Comparison of ENCODE assay signal across 11 cellular contexts in the genomic region with DNA sequence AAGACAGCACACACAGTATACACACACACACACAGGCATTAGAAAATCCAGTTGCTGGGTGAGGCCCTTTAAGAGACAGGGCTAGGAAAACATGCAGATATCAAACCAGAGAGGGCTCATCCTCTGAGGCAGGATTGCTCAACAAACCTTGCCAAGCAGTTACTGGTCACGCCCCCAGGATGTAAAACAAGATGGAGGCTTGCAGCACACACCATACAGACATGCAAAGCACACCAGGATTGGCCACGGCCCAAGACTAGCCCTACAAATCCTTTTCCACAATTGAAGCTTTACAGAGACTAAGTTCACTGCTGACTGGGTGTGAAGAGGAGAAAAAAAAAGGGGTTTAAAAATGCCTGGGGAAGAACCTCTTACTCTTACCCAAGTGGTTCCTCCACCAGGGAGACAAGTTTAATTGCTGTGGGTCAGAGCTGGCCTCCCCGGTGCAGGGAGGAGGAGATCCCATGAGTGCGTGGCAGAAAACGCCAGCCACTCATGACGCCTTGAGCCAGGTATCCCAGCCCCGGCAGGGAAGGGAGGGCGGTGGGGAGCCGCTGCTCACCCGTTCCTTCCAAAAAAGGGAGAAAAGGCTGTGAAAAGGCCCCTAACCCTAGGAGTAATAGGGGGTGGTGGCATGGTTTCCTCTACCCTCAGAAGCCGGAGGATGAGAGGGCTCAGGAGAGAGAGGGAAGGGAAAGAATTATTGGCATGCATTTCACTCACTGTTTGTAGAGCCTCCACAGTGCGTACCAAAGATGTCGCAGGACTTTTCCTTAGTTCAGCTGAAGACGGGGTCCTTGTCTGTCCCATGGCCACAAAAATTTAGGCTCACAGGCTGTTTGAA.
DNase-seq lines count a peak whose midpoint lies in the region; ATAC-seq and TF ChIP-seq lines count a peak whose summit lies in the region.
"Had no signal": no experiment of that assay in that cellular context is flagged by ENCODE, and none has a peak within 500 bp of the region (broad histone marks: within the 10 kb centered on the region; RNA-seq: fewer than 3 reads in every experiment).

No MANE protein-coding gene starts in this region.

- no peaks in the 10 kb centered on the region for H3K9me3 Mint-ChIP-seq in MCF 10A (ENCODE audit: unreplicated experiment)
- H3K9me3 Mint-ChIP-seq: brain; T-helper 1 cell treated with Interleukin-12 subunit alpha and Interleukin-12 subunit beta and Interleukin-4 antibody, amounts not matched to agents 30 μg/mL and 1 μg/mL, for 36 hours had no signal

- no peaks in the 10 kb centered on the region for H3K27me3 Mint-ChIP-seq in MCF 10A (ENCODE audit: insufficient read depth, unreplicated experiment)
- H3K27me3 Mint-ChIP-seq: brain; CD4-positive, CD25-positive, alpha-beta regulatory T cell had no signal

- BruUV-seq in MCF 10A (replicated peaks; lab: Mats Ljungman, UMichigan), result no TSS peak

- no peak for TF ChIP-seq CTCF in AG09309 (IDR thresholded peaks at IDR 0.05; ENCODE audit: control insufficient read depth, insufficient read depth, low read depth, low read length, missing control alignments)
- no peak for TF ChIP-seq CTCF in MCF 10A (IDR thresholded peaks at IDR 0.05; ENCODE audit: unreplicated experiment)
- no peak for TF ChIP-seq CTCF in lung (IDR thresholded peaks at IDR 0.05; ENCODE audit: control extremely low read depth, extremely low read depth)

- POLR2A ChIA-PET in MCF 10A (lab: Yijun Ruan, JAX), result interaction anchor here (0.6 kb wide), 1 partner anchor 91 kb away, joined by 3 read pairs; no protein-coding TSS in a partner anchor

- H3K27me3 ChIP-seq in lung (ENCODE audit: control insufficient read depth, insufficient read depth), result no peaks in the 10 kb centered on the region

- peak; percentile 78 for DNase-seq in AG09309 (ENCODE audit: low read depth)
- peak; percentile 49 for DNase-seq in NCI-H1048 (lab: John Stamatoyannopoulos, UW)
- DNase-seq in MCF 10A (ENCODE audit: unreplicated experiment), result peak; percentile 64
- DNase-seq in lung (ENCODE audit: low spot score), result no peak
- no peak for DNase-seq in inferior parietal cortex (ENCODE audit: extremely low spot score)
- no peak for DNase-seq in NCI-H526 (lab: John Stamatoyannopoulos, UW)
- DNase-seq: CD4-positive, CD25-positive, alpha-beta regulatory T cell had no signal

- H3K36me3 Mint-ChIP-seq in MCF 10A (ENCODE audit: insufficient read depth, unreplicated experiment), result no peaks in the 10 kb centered on the region
- H3K36me3 Mint-ChIP-seq: brain; CD4-positive, CD25-positive, alpha-beta regulatory T cell had no signal

- H3K4me3 Mint-ChIP-seq in MCF 10A (ENCODE audit: unreplicated experiment), result no peak overlapping the region
- H3K4me3 Mint-ChIP-seq: CD4-positive, CD25-positive, alpha-beta regulatory T cell; T-helper 1 cell treated with Interleukin-12 subunit alpha and Interleukin-12 subunit beta and Interleukin-4 antibody, amounts not matched to agents 30 μg/mL and 1 μg/mL, for 36 hours had no signal

- no peaks in the 10 kb centered on the region for H3K36me3 ChIP-seq in lung (ENCODE audit: control insufficient read depth in 2 of 2, insufficient read depth in 2 of 2, low read length in 2 of 2)

- peaks cover 0 to 2% of the 10 kb centered on the region in 2 donors for H3K9me3 ChIP-seq in lung (ENCODE audit: control insufficient read depth in 2 of 2, insufficient read depth in 1 of 2, low read length in 1 of 2)

- peaks cover 30% of the 10 kb centered on the region for H3K4me1 Mint-ChIP-seq in MCF 10A (ENCODE audit: insufficient read depth, unreplicated experiment)
- H3K4me1 Mint-ChIP-seq: CD4-positive, CD25-positive, alpha-beta regulatory T cell had no signal

- H3K4me3 ChIP-seq in AG09309 (ENCODE audit: control insufficient read depth, low read depth, low read length) (peak overlapping the region; percentile 66), lung (no peak overlapping the region)

- H3K27ac ChIP-seq in lung (ENCODE audit: low read depth in 1 of 2, low read length in 1 of 2), result no peak overlapping the region

- H3K27ac Mint-ChIP-seq in MCF 10A (ENCODE audit: low read depth, unreplicated experiment), result peak overlapping the region; percentile 5
- H3K27ac Mint-ChIP-seq: T-helper 1 cell treated with Interleukin-12 subunit alpha and Interleukin-12 subunit beta and Interleukin-4 antibody, amounts not matched to agents 30 μg/mL and 1 μg/mL, for 36 hours had no signal

- 85 to 89% methylated on average over 14 of the region's 14 CpGs for WGBS in lung, 2 donors

- H3K4me1 ChIP-seq in lung (ENCODE audit: control insufficient read depth in 2 of 2, insufficient read depth in 2 of 2, low read length in 2 of 2), result no peaks in the 10 kb centered on the region

- ATAC-seq in lung (ENCODE audit: insufficient read depth, low FRiP score), result peak; percentile 34
- ATAC-seq in GM18909 (IDR thresholded peaks at IDR 0.05; ENCODE audit: poor library complexity, unreplicated experiment), result no peak
- no peak for ATAC-seq in GM21825 (IDR thresholded peaks at IDR 0.05; ENCODE audit: unreplicated experiment)

- CTCF ChIA-PET in MCF 10A (lab: Yijun Ruan, JAX), result interaction anchor here (0.6 to 1.0 kb wide), 7 partner anchors 9 to 1442 kb away, joined by 3 to 5 read pairs (median 3); no protein-coding TSS in a partner anchor

- intact Hi-C loops in MCF 10A (cut with micrococcal nuclease), result no loop called here

Comparison
In these comparisons a context has a peak if more than half of its experiments do, and no peak if none do; other contexts are left out.
1. DNase-seq: peak in AG09309 (single experiment), NCI-H1048 (single experiment) and MCF 10A (single experiment); none in lung (single experiment), inferior parietal cortex (single experiment) and NCI-H526 (0 of 2).